ENCODE assay signal across 19 cellular contexts in genomic region chr3:11913316-11913715, GRCh38.
DNase-seq lines count a peak whose midpoint lies in the region; ATAC-seq, FAIRE-seq and TF ChIP-seq lines count a peak whose summit lies in the region.
"Had no signal": no experiment of that assay in that cellular context is flagged by ENCODE, and none has a peak within 500 bp of the region (broad histone marks: within the 10 kb centered on the region; RNA-seq: fewer than 3 reads in every experiment).

No MANE protein-coding gene starts in this region.

- BruUV-seq in HepG2 (replicated peaks; lab: Mats Ljungman, UMichigan), result no TSS peak

- H3K36me3 ChIP-seq in HepG2 (replicated peaks in 1 of 2; ENCODE audit: control insufficient read depth in 1 of 2, insufficient read depth in 2 of 2, low read length in 2 of 2) (no peaks in the 10 kb centered on the region), right lobe of liver (no peaks in the 10 kb centered on the region), endodermal cell (ENCODE audit: control insufficient read depth, insufficient read depth, low read length) (no peaks in the 10 kb centered on the region)
- H3K36me3 ChIP-seq: BLaER1 treated with 17β-estradiol and CSF1 and Interleukin-3, amounts not matched to agents 10 nM and 100 nM had no signal

- H3K4me3 Mint-ChIP-seq in endodermal cell, result no peak overlapping the region
- H3K4me3 Mint-ChIP-seq in osteocyte (ENCODE audit: unreplicated experiment), result no peak overlapping the region
- no peak overlapping the region for H3K4me3 Mint-ChIP-seq in stimulated activated naive CD8-positive, alpha-beta T cell treated with anti-CD3 and anti-CD28 coated beads, Interleukin-15, amount 100 ng/mL, for 72 hours
- H3K4me3 Mint-ChIP-seq: B cell; CD8-positive, alpha-beta T cell had no signal

- no peak for FAIRE-seq in HepG2 (lab: Jason Lieb, UNC)
- FAIRE-seq: GM12878, GM19239 had no signal

- DNase-seq in HepG2 (ENCODE audit: low spot score), result no peak
- no peak for DNase-seq in right lobe of liver
- DNase-seq in endodermal cell, result peak; percentile 20
- DNase-seq in osteocyte (ENCODE audit: extremely low spot score, unreplicated experiment), result peak; percentile 68
- no peak for DNase-seq in NAMALWA (ENCODE audit: low spot score)
- no peak for DNase-seq in COLO668 (lab: John Stamatoyannopoulos, UW; ENCODE audit: unreplicated experiment)
- DNase-seq in stimulated activated naive CD8-positive, alpha-beta T cell treated with anti-CD3 and anti-CD28 coated beads, Interleukin-15, amount 100 ng/mL, for 72 hours, result no peak
- DNase-seq: CD8-positive, alpha-beta T cell; COR-L47; DMS 273 treated with DMSO at 0.1 percent for 48 hours; DMS53; DND-41; EL; GM23248; HCEC 1CT had no signal

- POLR2A ChIA-PET in HepG2 (lab: Yijun Ruan, JAX), result no interaction called here

- H4K20me1 ChIP-seq in HepG2 (ENCODE audit: insufficient read depth, low read length), result no peaks in the 10 kb centered on the region
- H4K20me1 ChIP-seq: BLaER1 treated with 17β-estradiol and CSF1 and Interleukin-3, amounts not matched to agents 10 nM and 100 nM had no signal

- WGBS in HepG2 (ENCODE audit: low lambda C conversion rate), result 64% methylated on average over 8 of the region's 14 CpGs
- 75% methylated on average over 7 of the region's 14 CpGs for WGBS in right lobe of liver (ENCODE audit: insufficient coverage, low coverage, low lambda C conversion rate, missing lambda C conversion rate)
- WGBS in endodermal cell (ENCODE audit: insufficient coverage in 1 of 2, insufficient read length in 1 of 2), 2 experiments, result 84 to 93% methylated on average over 9 to 14 of the region's 14 CpGs

- H3K36me3 Mint-ChIP-seq in endodermal cell (ENCODE audit: low read depth) (no peaks in the 10 kb centered on the region), osteocyte (ENCODE audit: unreplicated experiment) (no peaks in the 10 kb centered on the region)
- H3K36me3 Mint-ChIP-seq: CD8-positive, alpha-beta T cell had no signal

- H3K27ac Mint-ChIP-seq in endodermal cell, result no peak overlapping the region
- no peak overlapping the region for H3K27ac Mint-ChIP-seq in osteocyte (ENCODE audit: unreplicated experiment)
- H3K27ac Mint-ChIP-seq in stimulated activated naive CD8-positive, alpha-beta T cell treated with anti-CD3 and anti-CD28 coated beads, Interleukin-15, amount 100 ng/mL, for 72 hours, result no peak overlapping the region
- H3K27ac Mint-ChIP-seq: B cell; CD8-positive, alpha-beta T cell had no signal

- no peak overlapping the region for H2AFZ ChIP-seq in HepG2 (ENCODE audit: low read length)
- H2AFZ ChIP-seq: GM23248 had no signal

- TF ChIP-seq EP300 in HepG2 (IDR thresholded peaks at IDR 0.05; ENCODE audit: low read depth in 2 of 2, low read length in 2 of 2) (no peak), HepG2 (CRISPR knock-in tag; IDR thresholded peaks at IDR 0.05; ENCODE audit: borderline replicate concordance) (no peak)

- no peak overlapping the region for H3K27ac ChIP-seq in HepG2 (ENCODE audit: extremely low read length, insufficient read depth, low read length)
- H3K27ac ChIP-seq in right lobe of liver, result no peak overlapping the region
- H3K27ac ChIP-seq in endodermal cell (ENCODE audit: low read depth, low read length), result no peak overlapping the region
- H3K27ac ChIP-seq: BLaER1 treated with 17β-estradiol and CSF1 and Interleukin-3, amounts not matched to agents 10 nM and 100 nM; GM23248 had no signal

- no peak for TF ChIP-seq RAD21 in HepG2 (CRISPR knock-in tag; IDR thresholded peaks at IDR 0.05)

- CTCF ChIA-PET in HepG2 (lab: Yijun Ruan, JAX; ENCODE audit: low intra/inter-chr PET ratio, low total read pairs), result no interaction called here

- H3K27me3 ChIP-seq in HepG2 (ENCODE audit: control insufficient read depth in 1 of 2, insufficient read depth in 2 of 2, low read length in 2 of 2), result peaks cover 2 to 21% of the 10 kb centered on the region in 2 experiments
- H3K27me3 ChIP-seq in right lobe of liver, result no peaks in the 10 kb centered on the region
- no peaks in the 10 kb centered on the region for H3K27me3 ChIP-seq in endodermal cell (ENCODE audit: control insufficient read depth, insufficient read depth, low read length, poor library complexity, severe bottlenecking)
- H3K27me3 ChIP-seq: BLaER1 treated with 17β-estradiol and CSF1 and Interleukin-3, amounts not matched to agents 10 nM and 100 nM had no signal

- no peaks in the 10 kb centered on the region for H3K79me2 ChIP-seq in HepG2 (ENCODE audit: insufficient read depth, low read length)

- H3K9me3 Mint-ChIP-seq in endodermal cell (peaks cover 8% of the 10 kb centered on the region), osteocyte (ENCODE audit: unreplicated experiment) (no peaks in the 10 kb centered on the region)
- H3K9me3 Mint-ChIP-seq in stimulated activated naive CD8-positive, alpha-beta T cell treated with anti-CD3 and anti-CD28 coated beads, Interleukin-15, amount 100 ng/mL, for 72 hours, result no peaks in the 10 kb centered on the region
- H3K9me3 Mint-ChIP-seq: CD8-positive, alpha-beta T cell had no signal

- no peak for TF ChIP-seq CTCF in HepG2 (CRISPR knock-in tag; IDR thresholded peaks at IDR 0.05)
- no peak for TF ChIP-seq CTCF in right lobe of liver (IDR thresholded peaks at IDR 0.05)
- no peak for TF ChIP-seq CTCF in endodermal cell (conservative IDR thresholded peaks at IDR 0.05)
- no peak for TF ChIP-seq CTCF in osteocyte (IDR thresholded peaks at IDR 0.05)

- H3K9ac ChIP-seq in HepG2 (ENCODE audit: insufficient read depth, low read depth, low read length) (no peak overlapping the region), endodermal cell (ENCODE audit: extremely low read depth, low read length, poor library complexity, severe bottlenecking) (no peak overlapping the region)
- H3K9ac ChIP-seq: BLaER1 treated with 17β-estradiol and CSF1 and Interleukin-3, amounts not matched to agents 10 nM and 100 nM; GM23248 had no signal

- H3K9me3 ChIP-seq in HepG2 (ENCODE audit: low read length), result no peaks in the 10 kb centered on the region
- no peaks in the 10 kb centered on the region for H3K9me3 ChIP-seq in right lobe of liver
- H3K9me3 ChIP-seq in endodermal cell (ENCODE audit: control insufficient read depth, low read length), result no peaks in the 10 kb centered on the region

- H3K4me3 ChIP-seq in HepG2 (replicated peaks in 1 of 3; ENCODE audit: insufficient read depth in 1 of 3, low read depth in 2 of 3, low read length in 3 of 3) (no peak overlapping the region), right lobe of liver (no peak overlapping the region), endodermal cell (ENCODE audit: low read length) (no peak overlapping the region)
- H3K4me3 ChIP-seq: BLaER1 treated with 17β-estradiol and CSF1 and Interleukin-3, amounts not matched to agents 10 nM and 100 nM; GM12878; GM23248 had no signal

- H3K4me1 Mint-ChIP-seq in endodermal cell, result no peaks in the 10 kb centered on the region
- no peaks in the 10 kb centered on the region for H3K4me1 Mint-ChIP-seq in osteocyte (ENCODE audit: unreplicated experiment)
- H3K4me1 Mint-ChIP-seq in stimulated activated naive CD8-positive, alpha-beta T cell treated with anti-CD3 and anti-CD28 coated beads, Interleukin-15, amount 100 ng/mL, for 72 hours, result no peaks in the 10 kb centered on the region

- peaks cover 2% of the 10 kb centered on the region for H3K27me3 Mint-ChIP-seq in endodermal cell (ENCODE audit: insufficient read depth)
- no peaks in the 10 kb centered on the region for H3K27me3 Mint-ChIP-seq in osteocyte (ENCODE audit: unreplicated experiment)
- H3K27me3 Mint-ChIP-seq in stimulated activated naive CD8-positive, alpha-beta T cell treated with anti-CD3 and anti-CD28 coated beads, Interleukin-15, amount 100 ng/mL, for 72 hours, result no peaks in the 10 kb centered on the region
- H3K27me3 Mint-ChIP-seq: B cell had no signal

- H3K4me1 ChIP-seq in HepG2 (ENCODE audit: insufficient read depth, low read length) (peaks cover 12% of the 10 kb centered on the region), right lobe of liver (no peaks in the 10 kb centered on the region), endodermal cell (ENCODE audit: control insufficient read depth, insufficient read depth, low read length) (no peaks in the 10 kb centered on the region)

- in situ Hi-C loops in HepG2 (cut with HindIII; ENCODE audit: extremely low pct_ligation_motif_present, low pct_unique_long_range_greater_than_20kb), result no loop called here

- intact Hi-C loops in HepG2 (cut with micrococcal nuclease; ENCODE audit: unreplicated experiment) (no loop called here), right lobe of liver (cut with DNase I) (no loop called here)

- TF ChIP-seq POLR2A in HepG2 (IDR thresholded peaks at IDR 0.05; ENCODE audit: insufficient read depth in 1 of 2, low read depth in 2 of 2, low read length in 2 of 2), result no peak
- no peak for TF ChIP-seq POLR2A in right lobe of liver (IDR thresholded peaks at IDR 0.05)

- no peak overlapping the region for H3K4me2 ChIP-seq in HepG2 (ENCODE audit: low read depth, low read length)
- H3K4me2 ChIP-seq: BLaER1 treated with 17β-estradiol and CSF1 and Interleukin-3, amounts not matched to agents 10 nM and 100 nM had no signal

- no peak for ATAC-seq in HepG2
- ATAC-seq in right lobe of liver, result no peak
- ATAC-seq in stimulated activated naive CD8-positive, alpha-beta T cell treated with anti-CD3 and anti-CD28 coated beads, Interleukin-15, amount 100 ng/mL, for 72 hours, result no peak
- ATAC-seq: CD8-positive, alpha-beta T cell; GM12878 had no signal

Comparison
In these comparisons a context has a peak if more than half of its experiments do, and no peak if none do; other contexts are left out.
1. DNase-seq: peak in endodermal cell (single experiment) and osteocyte (single experiment); none in HepG2 (single experiment), right lobe of liver (0 of 3), NAMALWA (single experiment), COLO668 (single experiment) and stimulated activated naive CD8-positive, alpha-beta T cell treated with anti-CD3 and anti-CD28 coated beads, Interleukin-15, amount 100 ng/mL, for 72 hours (0 of 2).